In genomic region chr15:66617137-66618090, GRCh38 we compare ENCODE assay signal across 9 cellular contexts. TPM values are rescaled to one million over a fixed set of nuclear protein-coding genes. Genes with fewer than 3 reads are reported as not detected.
DNase-seq lines count a peak whose midpoint lies in the region; ATAC-seq and TF ChIP-seq lines count a peak whose summit lies in the region.
"Had no signal": no experiment of that assay in that cellular context is flagged by ENCODE, and none has a peak within 500 bp of the region (broad histone marks: within the 10 kb centered on the region; RNA-seq: fewer than 3 reads in every experiment).

No MANE protein-coding gene starts in this region.

- no peak overlapping the region for H3K4me3 Mint-ChIP-seq in brain
- H3K4me3 Mint-ChIP-seq in activated CD4-positive, alpha-beta memory T cell treated with anti-CD3 and anti-CD28 coated beads, Interleukin-2, amount 10 ng/mL, durations not matched to agents 7 days and 5 days, result no peak overlapping the region
- H3K4me3 Mint-ChIP-seq: activated B cell treated with CpG ODN at 0.5 μM for 24 hours had no signal

- intact Hi-C loops in left lung (cut with DNase I), result loop anchor here in 1 of 2 donors (10.0 kb wide), 1 partner anchor 157 kb away; no protein-coding TSS in a partner anchor

- H3K9me3 ChIP-seq in left lung, result no peaks in the 10 kb centered on the region

- H3K36me3 Mint-ChIP-seq in brain, result no peaks in the 10 kb centered on the region
- no peaks in the 10 kb centered on the region for H3K36me3 Mint-ChIP-seq in activated CD4-positive, alpha-beta memory T cell treated with anti-CD3 and anti-CD28 coated beads, Interleukin-2, amount 10 ng/mL, durations not matched to agents 7 days and 5 days (ENCODE audit: low read depth)

- POLR2A ChIA-PET in activated CD4-positive, alpha-beta memory T cell treated with anti-CD3 and anti-CD28 coated beads, Interleukin-2, amount 10 ng/mL, durations not matched to agents 7 days and 5 days (lab: Charles Lee), result no interaction called here

- peaks cover 12% of the 10 kb centered on the region for H3K27me3 Mint-ChIP-seq in brain
- peaks cover 14% of the 10 kb centered on the region for H3K27me3 Mint-ChIP-seq in activated CD4-positive, alpha-beta memory T cell treated with anti-CD3 and anti-CD28 coated beads, Interleukin-2, amount 10 ng/mL, durations not matched to agents 7 days and 5 days

- peak; percentile 80 for ATAC-seq in left lung
- ATAC-seq in GM18505 (IDR thresholded peaks at IDR 0.05; ENCODE audit: unreplicated experiment), result no peak

- peak overlapping the region in 4 of 5 experiments; percentile 12 to 64 (median 52) for H3K27ac Mint-ChIP-seq in brain
- no peak overlapping the region for H3K27ac Mint-ChIP-seq in activated CD4-positive, alpha-beta memory T cell treated with anti-CD3 and anti-CD28 coated beads, Interleukin-2, amount 10 ng/mL, durations not matched to agents 7 days and 5 days
- H3K27ac Mint-ChIP-seq: activated B cell treated with CpG ODN at 0.5 μM for 24 hours had no signal

- DNase-seq in NCI-H2171 treated with DMSO at 0.1 percent for 48 hours (lab: John Stamatoyannopoulos, UW) (peak; percentile 13), NCI-H2171 (lab: John Stamatoyannopoulos, UW) (no peak), left lung (peak; percentile 78 to 93), stromal cell of bone marrow (ENCODE audit: low read depth) (peak; percentile 66), NCI-H2081 (lab: John Stamatoyannopoulos, UW) (no peak)
- DNase-seq in activated CD4-positive, alpha-beta memory T cell treated with anti-CD3 and anti-CD28 coated beads, Interleukin-2, amount 10 ng/mL, durations not matched to agents 7 days and 5 days, result no peak
- DNase-seq: activated B cell treated with CpG ODN at 0.5 μM for 24 hours had no signal

- TF ChIP-seq POLR2A in GM18505 (IDR thresholded peaks at IDR 0.05; ENCODE audit: borderline replicate concordance, extremely low read depth, insufficient read depth, insufficient read length), result no peak

- TF ChIP-seq CTCF in brain (conservative IDR thresholded peaks at IDR 0.05) (no peak), left lung (IDR thresholded peaks at IDR 0.05) (peak in 1 of 2 donors; percentile 28)

- no peaks in the 10 kb centered on the region for H3K36me3 ChIP-seq in left lung

- H3K4me1 ChIP-seq in left lung, result peaks cover 17 to 81% of the 10 kb centered on the region in 2 donors

- H3K27ac ChIP-seq in left lung, result peak overlapping the region; percentile 82 to 91

- H3K9me3 Mint-ChIP-seq in brain, result peaks cover 0 to 4% (median 0%) of the 10 kb centered on the region in 5 experiments
- no peaks in the 10 kb centered on the region for H3K9me3 Mint-ChIP-seq in activated CD4-positive, alpha-beta memory T cell treated with anti-CD3 and anti-CD28 coated beads, Interleukin-2, amount 10 ng/mL, durations not matched to agents 7 days and 5 days
- H3K9me3 Mint-ChIP-seq: activated B cell treated with CpG ODN at 0.5 μM for 24 hours had no signal

- CTCF ChIA-PET in activated CD4-positive, alpha-beta memory T cell treated with anti-CD3 and anti-CD28 coated beads, Interleukin-2, amount 10 ng/mL, durations not matched to agents 7 days and 5 days (lab: Charles Lee), result interaction anchor here (4.2 kb wide), 1 partner anchor 234 kb away, joined by 48 read pairs; no protein-coding TSS in a partner anchor

- no peak overlapping the region for H3K4me3 ChIP-seq in left lung

- H3K4me1 Mint-ChIP-seq in brain, result peaks cover 28% of the 10 kb centered on the region
- H3K4me1 Mint-ChIP-seq in activated CD4-positive, alpha-beta memory T cell treated with anti-CD3 and anti-CD28 coated beads, Interleukin-2, amount 10 ng/mL, durations not matched to agents 7 days and 5 days, result peaks cover 11% of the 10 kb centered on the region

- peaks cover 0 to 12% of the 10 kb centered on the region in 2 donors for H3K27me3 ChIP-seq in left lung

RNA-seq across cellular contexts. Expression of gene LCTL, which starts 51.6 kb away (rescaled TPM):
- 0.24 TPM for polyA plus RNA-seq in brain (ENCODE audit: insufficient read depth, low read depth, low replicate concordance)
- under 1 TPM in 1 of 2 donors, not detected in 1; 0.26 TPM for total RNA-seq in left lung
- total RNA-seq in activated CD4-positive, alpha-beta memory T cell treated with anti-CD3 and anti-CD28 coated beads, Interleukin-2, amount 10 ng/mL, durations not matched to agents 7 days and 5 days, result not detected
- total RNA-seq: activated B cell treated with CpG ODN at 0.5 μM for 24 hours had no signal

Comparison
In these comparisons a context has a peak if more than half of its experiments do, and no peak if none do; other contexts are left out.
1. DNase-seq: peak in NCI-H2171 treated with DMSO at 0.1 percent for 48 hours (single experiment), left lung (2 of 2) and stromal cell of bone marrow (single experiment); none in NCI-H2171 (single experiment), activated CD4-positive, alpha-beta memory T cell treated with anti-CD3 and anti-CD28 coated beads, Interleukin-2, amount 10 ng/mL, durations not matched to agents 7 days and 5 days (single experiment) and NCI-H2081 (0 of 2).